In genomic region chr6:37207903-37208456, GRCh38 we compare ENCODE assay signal across 8 cellular contexts.
DNase-seq lines count a peak whose midpoint lies in the region; ATAC-seq and TF ChIP-seq lines count a peak whose summit lies in the region.

No MANE protein-coding gene starts in this region.

- DNase-seq in DMS 273 (lab: John Stamatoyannopoulos, UW; ENCODE audit: unreplicated experiment): peak; percentile 89
- peak; percentile 56 for DNase-seq in NCI-H226
- DNase-seq in T47D (ENCODE audit: low read depth in 1 of 2, low spot score in 1 of 2): peak; percentile 39 to 86
- peak; percentile 95 for DNase-seq in islet precursor cell
- DNase-seq in stimulated activated CD4-positive, alpha-beta T cell treated with anti-CD3 and anti-CD28 coated beads, Interleukin-1b, Interleukin-23, amount 100 ng/mL, for 4 hours (ENCODE audit: low read depth in 2 of 2): peak; percentile 81 to 84

- ATAC-seq in HG02642 (IDR thresholded peaks at IDR 0.05; ENCODE audit: poor library complexity, unreplicated experiment) (peak; percentile 65), GM19324 (IDR thresholded peaks at IDR 0.05; ENCODE audit: low FRiP score, unreplicated experiment) (no peak)

- peak; percentile 85 for TF ChIP-seq CTCF in WI38 (IDR thresholded peaks at IDR 0.05; ENCODE audit: low read depth, low read length)

- no peak overlapping the region for H3K4me3 ChIP-seq in WI38 (ENCODE audit: low read depth, low read length)

- in situ Hi-C loops in T47D (cut with HindIII; ENCODE audit: low pct_unique_long_range_greater_than_20kb, low sequenced_read_pairs): no loop called here
